ENCODE assay signal across 12 cellular contexts in genomic region chr3:44915702-44916438, GRCh38. TPM values are rescaled to one million over a fixed set of nuclear protein-coding genes. Genes with fewer than 3 reads are reported as not detected.
DNase-seq lines count a peak whose midpoint lies in the region; ATAC-seq and TF ChIP-seq lines count a peak whose summit lies in the region.
"Had no signal": no experiment of that assay in that cellular context is flagged by ENCODE, and none has a peak within 500 bp of the region (broad histone marks: within the 10 kb centered on the region; RNA-seq: fewer than 3 reads in every experiment).

No MANE protein-coding gene starts in this region.

- DNase-seq in EH (ENCODE audit: low read depth) (peak; percentile 38), NB4 (ENCODE audit: low read depth) (peak; percentile 38), fibroblast of gingiva (ENCODE audit: low read depth) (peak; percentile 23), lung microvascular endothelial cell (ENCODE audit: low read depth in 2 of 2) (peak; percentile 28 to 33), NCI-H1105 (lab: John Stamatoyannopoulos, UW) (no peak)
- DNase-seq: CD8-positive, alpha-beta memory T cell; NCI-H2029; stomach had no signal

- ATAC-seq in HG02970 (IDR thresholded peaks at IDR 0.05; ENCODE audit: low FRiP score, unreplicated experiment): no peak
- ATAC-seq in HG03139 (IDR thresholded peaks at IDR 0.05; ENCODE audit: unreplicated experiment): no peak
- ATAC-seq in HG02759 (IDR thresholded peaks at IDR 0.05; ENCODE audit: unreplicated experiment): no peak

- no peak for TF ChIP-seq POLR2A in NB4 (IDR thresholded peaks at IDR 0.05; ENCODE audit: extremely low read depth, insufficient read length)

- H3K4me3 ChIP-seq in NB4 (ENCODE audit: low read depth, low read length): no peak overlapping the region
- H3K4me3 ChIP-seq: stomach had no signal

- peak; percentile 8 for TF ChIP-seq CTCF in NB4 (IDR thresholded peaks at IDR 0.05; ENCODE audit: low read depth, low read length)

RNA-seq across cellular contexts. Expression of gene TGM4, which starts 41.5 kb away (rescaled TPM):
- under 0.01 TPM in 1 of 2 replicates, not detected in the other for total RNA-seq in lung microvascular endothelial cell
- total RNA-seq: CD8-positive, alpha-beta memory T cell; sciatic nerve; stomach had no signal

RNA-seq across cellular contexts. Expression of gene TMEM42, which starts 54.2 kb away (rescaled TPM):
- total RNA-seq in lung microvascular endothelial cell: 8.5 and 9.5 TPM in 2 replicates
